16 cellular contexts compared by ENCODE assay signal in the genomic region with DNA sequence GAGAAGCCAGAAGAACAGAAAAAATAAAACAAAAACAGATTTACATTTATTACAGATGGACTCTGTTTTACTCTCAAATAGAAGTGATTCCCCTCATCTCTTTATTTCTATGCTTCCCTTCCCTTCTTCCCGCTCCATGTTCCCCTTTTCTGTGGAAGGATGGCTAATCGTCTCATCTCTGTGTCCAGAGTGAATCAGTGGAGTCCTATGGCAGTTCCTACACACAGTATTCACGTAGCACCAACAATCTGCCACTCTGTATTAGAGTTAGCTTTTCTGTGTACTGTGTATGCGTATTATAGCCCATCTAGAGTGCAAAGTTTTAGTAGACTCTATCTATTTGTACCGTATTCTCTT.
"Had no signal": no experiment of that assay in that cellular context is flagged by ENCODE, and none has a peak within 500 bp of the region (broad histone marks: within the 10 kb centered on the region; RNA-seq: fewer than 3 reads in every experiment).

No MANE protein-coding gene starts in this region.

- DNase-seq: activated CD4-positive, alpha-beta T cell treated with anti-CD3 and anti-CD28 coated beads, Interleukin-2, amount 10 ng/mL, durations not matched to agents 7 days and 5 days; activated CD4-positive, CD25-positive, alpha-beta regulatory T cell; activated T-cell treated with anti-CD3 and anti-CD28 coated beads for 4 hours; amygdala; esophagus squamous epithelium; foreskin keratinocyte; left cardiac atrium; lower lobe of right lung; posterior cingulate gyrus had no signal

- H3K27ac Mint-ChIP-seq: activated CD4-positive, alpha-beta T cell treated with anti-CD3 and anti-CD28 coated beads, Interleukin-2, amount 10 ng/mL, durations not matched to agents 7 days and 5 days; activated naive CD4-positive, alpha-beta T cell treated with anti-CD3 and anti-CD28 coated beads, Interleukin-2, amount 50 U/mL, for 72 hours; mesothelial cell of epicardium; T-helper 1 cell treated with Interleukin-12 subunit alpha and Interleukin-12 subunit beta and Interleukin-4 antibody, amounts not matched to agents 30 μg/mL and 1 μg/mL, for 36 hours had no signal

- H3K36me3 ChIP-seq: breast epithelium, esophagus squamous epithelium, lower lobe of right lung, right atrium auricular region, tibial nerve had no signal

- H3K27me3 Mint-ChIP-seq: activated CD4-positive, alpha-beta T cell treated with anti-CD3 and anti-CD28 coated beads, Interleukin-2, amount 10 ng/mL, durations not matched to agents 7 days and 5 days had no signal

- H3K36me3 Mint-ChIP-seq: mesothelial cell of epicardium had no signal

- H3K27me3 ChIP-seq: breast epithelium, right atrium auricular region had no signal

- H3K9me3 ChIP-seq: breast epithelium, esophagus squamous epithelium, lower lobe of right lung, right atrium auricular region, tibial nerve had no signal

- H3K4me1 ChIP-seq: breast epithelium, esophagus squamous epithelium, foreskin keratinocyte, lower lobe of right lung, right atrium auricular region, tibial nerve had no signal

- H3K4me2 ChIP-seq: smooth muscle cell had no signal

- H3K4me3 Mint-ChIP-seq: activated CD4-positive, alpha-beta T cell treated with anti-CD3 and anti-CD28 coated beads, Interleukin-2, amount 10 ng/mL, durations not matched to agents 7 days and 5 days; mesothelial cell of epicardium; T-helper 1 cell treated with Interleukin-12 subunit alpha and Interleukin-12 subunit beta and Interleukin-4 antibody, amounts not matched to agents 30 μg/mL and 1 μg/mL, for 36 hours had no signal

- H3K27ac ChIP-seq: breast epithelium, esophagus squamous epithelium, foreskin keratinocyte, lower lobe of right lung, right atrium auricular region, tibial nerve had no signal

- H3K4me3 ChIP-seq: breast epithelium, esophagus squamous epithelium, lower lobe of right lung, right atrium auricular region, smooth muscle cell, tibial nerve had no signal

- ATAC-seq: activated naive CD4-positive, alpha-beta T cell treated with anti-CD3 and anti-CD28 coated beads, Interleukin-2, amount 50 U/mL, for 72 hours; left cardiac atrium; lower lobe of right lung had no signal
